In genomic region chr1:25881266-25881665, GRCh38 we compare ENCODE assay signal across 1 cellular context.
TF ChIP-seq lines count a peak whose summit lies in the region.

No MANE protein-coding gene starts in this region.

TF ChIP-seq in SK-N-SH treated with all-trans-retinoic acid at 6 μM for 48 hours, 23 proteins besides CTCF, POLR2A, EP300 and RAD21 (continued from another document):
- TF ChIP-seq CSRNP3 (CRISPR knock-in tag; IDR thresholded peaks at IDR 0.05), result no peak
- TF ChIP-seq BACH2 (CRISPR knock-in tag; IDR thresholded peaks at IDR 0.05; ENCODE audit: borderline replicate concordance), result no peak
- TF ChIP-seq TCF4 (CRISPR knock-in tag; IDR thresholded peaks at IDR 0.05; ENCODE audit: borderline replicate concordance), result no peak
- no peak for TF ChIP-seq CSDC2 (CRISPR knock-in tag; IDR thresholded peaks at IDR 0.05)
- no peak for TF ChIP-seq ISL1 (CRISPR knock-in tag; IDR thresholded peaks at IDR 0.05)
- no peak for TF ChIP-seq RARB (CRISPR knock-in tag; IDR thresholded peaks at IDR 0.05)
- TF ChIP-seq ZFP30 (CRISPR knock-in tag; IDR thresholded peaks at IDR 0.05), result no peak
- TF ChIP-seq ZFP3 (CRISPR knock-in tag; IDR thresholded peaks at IDR 0.05), result no peak
TF ChIP-seq in SK-N-SH treated with all-trans-retinoic acid at 6 μM for 48 hours: peak in this region for 0.
